22 cellular contexts compared by ENCODE assay signal in genomic region chr6:37724530-37725220, GRCh38. TPM values are rescaled to one million over a fixed set of nuclear protein-coding genes. Genes with fewer than 3 reads are reported as not detected.
DNase-seq lines count a peak whose midpoint lies in the region; FAIRE-seq and TF ChIP-seq lines count a peak whose summit lies in the region.
"Had no signal": no experiment of that assay in that cellular context is flagged by ENCODE, and none has a peak within 500 bp of the region (broad histone marks: within the 10 kb centered on the region; RNA-seq: fewer than 3 reads in every experiment).

No MANE protein-coding gene starts in this region.

- no peaks in the 10 kb centered on the region for H3K9me3 Mint-ChIP-seq in neural crest cell
- H3K9me3 Mint-ChIP-seq in CD14-positive monocyte = no peaks in the 10 kb centered on the region
- no peaks in the 10 kb centered on the region for H3K9me3 Mint-ChIP-seq in mesothelial cell of epicardium
- H3K9me3 Mint-ChIP-seq: IgD-negative memory B cell had no signal

- H3K4me3 Mint-ChIP-seq in neural crest cell (no peak overlapping the region), CD14-positive monocyte (no peak overlapping the region), mesothelial cell of epicardium (no peak overlapping the region)
- H3K4me3 Mint-ChIP-seq: IgD-negative memory B cell had no signal

- WGBS in adrenal gland, 4 donors = 76 to 95% (median 85%) methylated on average over 4 to 5 of the region's 5 CpGs

- no peak for TF ChIP-seq POLR2A in adrenal gland (IDR thresholded peaks at IDR 0.05)

- FAIRE-seq in bronchial epithelial cell (lab: Jason Lieb, UNC) (peak; percentile 52), kidney (lab: Jason Lieb, UNC) (no peak)
- FAIRE-seq: GM18507 had no signal

- H3K27ac Mint-ChIP-seq in neural crest cell (ENCODE audit: unreplicated experiment) (peak overlapping the region; percentile 74), CD14-positive monocyte (no peak overlapping the region), mesothelial cell of epicardium (no peak overlapping the region)
- H3K27ac Mint-ChIP-seq: IgD-negative memory B cell had no signal

- H3K36me3 ChIP-seq in bronchial epithelial cell (ENCODE audit: control insufficient read depth, insufficient read depth, low read length) (no peaks in the 10 kb centered on the region), adrenal gland (replicated peaks in 1 of 2) (no peaks in the 10 kb centered on the region), kidney (ENCODE audit: control insufficient read depth in 1 of 2, insufficient read depth in 2 of 2, low read length in 2 of 2) (no peaks in the 10 kb centered on the region)

- no peak overlapping the region for H3K4me3 ChIP-seq in bronchial epithelial cell (ENCODE audit: low read depth, low read length)
- H3K4me3 ChIP-seq in adrenal gland = no peak overlapping the region
- no peak overlapping the region for H3K4me3 ChIP-seq in kidney (ENCODE audit: low read length in 2 of 2)

- no peak for TF ChIP-seq CTCF in bronchial epithelial cell (IDR thresholded peaks at IDR 0.05; ENCODE audit: insufficient read depth, low read length, severe bottlenecking)
- no peak for TF ChIP-seq CTCF in neural crest cell (conservative IDR thresholded peaks at IDR 0.05)
- TF ChIP-seq CTCF in CD14-positive monocyte (IDR thresholded peaks at IDR 0.05) = no peak
- TF ChIP-seq CTCF in adrenal gland (IDR thresholded peaks at IDR 0.05) = no peak
- TF ChIP-seq CTCF in kidney (IDR thresholded peaks at IDR 0.05; ENCODE audit: borderline replicate concordance, extremely low read depth, insufficient read depth) = no peak
- TF ChIP-seq CTCF in mesothelial cell of epicardium (IDR thresholded peaks at IDR 0.05; ENCODE audit: unreplicated experiment) = no peak

- H3K36me3 Mint-ChIP-seq in neural crest cell (ENCODE audit: low read depth) (no peaks in the 10 kb centered on the region), CD14-positive monocyte (no peaks in the 10 kb centered on the region), mesothelial cell of epicardium (no peaks in the 10 kb centered on the region)
- H3K36me3 Mint-ChIP-seq: IgD-negative memory B cell had no signal

- H3K4me1 Mint-ChIP-seq in neural crest cell (no peaks in the 10 kb centered on the region), CD14-positive monocyte (no peaks in the 10 kb centered on the region), mesothelial cell of epicardium (peaks cover 24% of the 10 kb centered on the region)
- H3K4me1 Mint-ChIP-seq: IgD-negative memory B cell had no signal

- intact Hi-C loops in CD14-positive monocyte (cut with micrococcal nuclease) (no loop called here), adrenal gland (cut with DNase I) (no loop called here), kidney (cut with DNase I) (no loop called here)

- no peaks in the 10 kb centered on the region for H3K27me3 ChIP-seq in bronchial epithelial cell (ENCODE audit: control insufficient read depth, insufficient read depth, low read length)
- no peaks in the 10 kb centered on the region for H3K27me3 ChIP-seq in adrenal gland

- DNase-seq in D341Med (ENCODE audit: low spot score) = peak; percentile 80
- DNase-seq in NCI-H69 (lab: John Stamatoyannopoulos, UW) = peak; percentile 92
- DNase-seq in bronchial epithelial cell (ENCODE audit: low read depth) = no peak
- DNase-seq in neural crest cell (ENCODE audit: low read depth, low spot score) = no peak
- DNase-seq in CD14-positive monocyte (ENCODE audit: low spot score) = no peak
- no peak for DNase-seq in adrenal gland
- DNase-seq in kidney = no peak
- DNase-seq in mesothelial cell of epicardium (ENCODE audit: low spot score in 2 of 2, unreplicated experiment in 2 of 2) = no peak
- DNase-seq: Calu3, H7, NCI-H1048, NCI-H187, NCI-H2081 treated with DMSO at 0.1 percent for 48 hours, NCI-H2171, NCI-H226, NCI-H510A, PC-3, SW 1271 had no signal

- H3K27ac ChIP-seq in adrenal gland = no peak overlapping the region
- H3K27ac ChIP-seq in kidney (ENCODE audit: low read depth in 2 of 2, low read length in 2 of 2) = no peak overlapping the region
- H3K27ac ChIP-seq: C4-2B had no signal

- no peak overlapping the region for H3K9ac ChIP-seq in kidney (ENCODE audit: low read length in 2 of 2)
- H3K9ac ChIP-seq: SK-N-SH had no signal

- H3K4me1 ChIP-seq in adrenal gland (replicated peaks in 1 of 2) (no peaks in the 10 kb centered on the region), kidney (ENCODE audit: control insufficient read depth in 1 of 2, insufficient read depth in 1 of 2, low read depth in 1 of 2, low read length in 2 of 2) (peaks cover 7 to 10% of the 10 kb centered on the region in 2 donors)

- H3K27me3 Mint-ChIP-seq in neural crest cell (ENCODE audit: low read depth) = no peaks in the 10 kb centered on the region
- H3K27me3 Mint-ChIP-seq in CD14-positive monocyte (ENCODE audit: low read depth in 3 of 3) = peaks cover 3 to 15% (median 6%) of the 10 kb centered on the region in 3 donors
- H3K27me3 Mint-ChIP-seq in mesothelial cell of epicardium (ENCODE audit: low read depth) = no peaks in the 10 kb centered on the region

- no peaks in the 10 kb centered on the region for H3K9me3 ChIP-seq in adrenal gland (replicated peaks in 1 of 3)
- no peaks in the 10 kb centered on the region for H3K9me3 ChIP-seq in kidney (ENCODE audit: control insufficient read depth in 1 of 2, low read length in 2 of 2)
- H3K9me3 ChIP-seq: SK-N-SH had no signal

RNA-seq across cellular contexts. Expression of gene MDGA1, which starts 27.0 kb away (rescaled TPM):
- total RNA-seq in bronchial epithelial cell = 0.26 TPM in 2 replicates
- 17.8 and 21.7 TPM in 2 replicates for total RNA-seq in neural crest cell
- polyA plus RNA-seq in CD14-positive monocyte = not detected
- total RNA-seq in adrenal gland = 10 to 100 TPM in 2 of 8 donors, 1 to 10 TPM in 6; 1.5 to 12.6 (median 6.0) TPM
- 10 to 100 TPM in 1 of 3 donors, 1 to 10 TPM in 2; 3.4 to 14.4 (median 8.0) TPM for polyA plus RNA-seq in adrenal gland
- 0.91 TPM for total RNA-seq in kidney
- polyA plus RNA-seq in kidney (ENCODE audit: insufficient read depth, low read depth, low replicate concordance) = 1.5 TPM
- total RNA-seq in mesothelial cell of epicardium = 2.3 to 3.7 TPM (median 2.9 TPM) in 3 replicates

Comparison
In these comparisons a context has a peak if more than half of its experiments do, and no peak if none do; other contexts are left out.
1. DNase-seq: peak in D341Med (single experiment) and NCI-H69 (single experiment); none in bronchial epithelial cell (single experiment), neural crest cell (single experiment), CD14-positive monocyte (single experiment), adrenal gland (0 of 7), kidney (single experiment) and mesothelial cell of epicardium (0 of 2).